Comparison of ENCODE assay signal across 9 cellular contexts in genomic region chr11:27718346-27718852, GRCh38. TPM values are rescaled to one million over a fixed set of nuclear protein-coding genes. Genes with fewer than 3 reads are reported as not detected.
A peak's percentile ranks its signal among the peaks of the same experiment; 100 is the strongest.
DNase-seq lines count a peak whose midpoint lies in the region; ATAC-seq, FAIRE-seq and TF ChIP-seq lines count a peak whose summit lies in the region.
"Had no signal": no experiment of that assay in that cellular context is flagged by ENCODE, and none has a peak within 500 bp of the region (broad histone marks: within the 10 kb centered on the region; RNA-seq: fewer than 3 reads in every experiment).

No MANE protein-coding gene starts in this region.

- TF ChIP-seq CTCF in omental fat pad (IDR thresholded peaks at IDR 0.05) (no peak), GM13977 (IDR thresholded peaks at IDR 0.05; ENCODE audit: extremely low read depth, insufficient read depth, missing control alignments) (no peak)

- in situ Hi-C loops in GM13977 (cut with MboI; ENCODE audit: low pct_unique_long_range_greater_than_20kb, low sequenced_read_pairs, unreplicated experiment) = loop anchor here (25.0 kb wide), 2 partner anchors 819 to 1619 kb away; no protein-coding TSS in a partner anchor

- peak; percentile 73 for ATAC-seq in omental fat pad (ENCODE audit: low FRiP score)
- no peak for ATAC-seq in GM21423 (IDR thresholded peaks at IDR 0.05; ENCODE audit: unreplicated experiment)
- no peak for ATAC-seq in HG03432 (IDR thresholded peaks at IDR 0.05; ENCODE audit: unreplicated experiment)

- FAIRE-seq in RCC 7860 (lab: Jason Lieb, UNC) = no peak

- DNase-seq in NCI-H510A treated with DMSO at 0.1 percent for 48 hours (lab: John Stamatoyannopoulos, UW) (peak; percentile 30), NCI-H510A (lab: John Stamatoyannopoulos, UW) (no peak), RCC 7860 (ENCODE audit: low spot score) (peak; percentile 67), fibroblast of gingiva (ENCODE audit: low read depth) (peak; percentile 95), omental fat pad (ENCODE audit: low spot score) (no peak), GM13977 (ENCODE audit: low spot score) (no peak)
- DNase-seq: activated B cell treated with CpG ODN at 0.5 μM for 24 hours had no signal

RNA-seq across cellular contexts. Expression of gene BDNF, which starts 18.1 kb away (rescaled TPM):
- total RNA-seq in omental fat pad = 1 to 10 TPM in 1 of 4 donors, under 1 TPM in 3; 0.16 to 1.2 (median 0.45) TPM
- total RNA-seq: activated B cell treated with CpG ODN at 0.5 μM for 24 hours had no signal

Comparison
In these comparisons a context has a peak if more than half of its experiments do, and no peak if none do; other contexts are left out.
1. DNase-seq: peak in NCI-H510A treated with DMSO at 0.1 percent for 48 hours (single experiment), RCC 7860 (single experiment) and fibroblast of gingiva (single experiment); none in NCI-H510A (single experiment), omental fat pad (single experiment) and GM13977 (single experiment).